In the genomic region with DNA sequence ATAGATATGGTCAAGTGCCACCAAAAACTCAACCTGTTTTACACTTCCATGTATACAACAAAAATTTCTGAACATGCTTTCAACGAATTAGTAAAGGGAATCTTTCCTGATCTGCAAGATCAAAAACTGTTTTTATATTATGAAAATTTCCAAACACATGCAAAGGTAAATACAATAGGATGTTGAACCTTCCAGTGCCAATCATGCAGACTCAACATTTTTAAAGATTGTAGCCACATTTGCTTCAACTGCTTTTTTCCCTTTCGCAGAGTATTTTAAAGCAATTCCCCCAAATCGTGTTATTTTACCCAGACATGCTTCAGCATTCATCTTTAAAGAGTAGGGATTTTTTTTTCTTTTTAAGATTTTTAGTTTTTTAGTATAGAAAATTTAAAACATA, we compare ENCODE assay signal across 37 cellular contexts.
"Had no signal": no experiment of that assay in that cellular context is flagged by ENCODE, and none has a peak within 500 bp of the region (broad histone marks: within the 10 kb centered on the region; RNA-seq: fewer than 3 reads in every experiment).

No MANE protein-coding gene starts in this region.

- H3K4me3 ChIP-seq: ascending aorta, cardiac muscle cell, colonic mucosa had no signal

- DNase-seq: activated B cell treated with CpG ODN at 0.5 μM for 24 hours; activated CD4-positive, alpha-beta memory T cell treated with anti-CD3 and anti-CD28 coated beads for 36 hours; activated CD4-positive, alpha-beta T cell treated with anti-CD3 and anti-CD28 coated beads for 4 hours; activated CD4-positive, alpha-beta T cell treated with anti-CD3 and anti-CD28 coated beads, Interleukin-2, amount 10 ng/mL, durations not matched to agents 24 days and 14 days; activated CD4-positive, alpha-beta T cell treated with anti-CD3 and anti-CD28 coated beads, Interleukin-2, amount 50 U/mL, for 1 hour; activated CD4-positive, alpha-beta T cell treated with anti-CD3 and anti-CD28 coated beads, Interleukin-2, amount 50 U/mL, for 4 hours; activated CD4-positive, CD25-positive, alpha-beta regulatory T cell treated with anti-CD3 and anti-CD28 coated beads, Interleukin-2, amount 50 U/mL, for 72 hours; activated CD8-positive, alpha-beta memory T cell treated with anti-CD3 and anti-CD28 coated beads, Interleukin-2, amount 50 U/mL, for 4 hours; activated CD8-positive, alpha-beta T cell treated with anti-CD3 and anti-CD28 coated beads for 36 hours; activated effector memory CD4-positive, alpha-beta T cell treated with anti-CD3 and anti-CD28 coated beads, Interleukin-2, amount 50 U/mL, for 16 hours; activated gamma-delta T cell treated with Interleukin-2 at 50 U/mL for 16 hours; activated naive CD4-positive, alpha-beta T cell; activated naive CD8-positive, alpha-beta T cell treated with anti-CD3 and anti-CD28 coated beads, Interleukin-2, amount 10 ng/mL, durations not matched to agents 7 days and 5 days; activated naive CD8-positive, alpha-beta T cell treated with anti-CD3 and anti-CD28 coated beads, Interleukin-2, amount 50 U/mL, for 24 hours; activated T-cell treated with anti-CD3 and anti-CD28 coated beads for 4 hours; activated T-cell treated with anti-CD3 and anti-CD28 coated beads, Interleukin-2, amount 50 U/mL, for 1 hour; activated T-cell treated with anti-CD3 and anti-CD28 coated beads, Interleukin-2, amount 50 U/mL, for 4 hours; activated T-cell treated with anti-CD3 and anti-CD28 coated beads, Interleukin-2, amount 50 U/mL, for 72 hours; amygdala; anterior cingulate cortex; caudate nucleus; cerebellar nuclear complex; colonic mucosa; T-helper 2 cell; T-helper 9 cell had no signal

- H3K4me1 ChIP-seq: colonic mucosa had no signal

- H3K27ac Mint-ChIP-seq: activated B cell treated with CpG ODN at 0.5 μM for 24 hours; activated CD4-positive, alpha-beta memory T cell treated with anti-CD3 and anti-CD28 coated beads for 36 hours; activated CD4-positive, alpha-beta T cell treated with anti-CD3 and anti-CD28 coated beads, Interleukin-2, amount 10 ng/mL, durations not matched to agents 24 days and 14 days; activated CD8-positive, alpha-beta T cell treated with anti-CD3 and anti-CD28 coated beads for 36 hours; activated naive CD4-positive, alpha-beta T cell treated with anti-CD3 and anti-CD28 coated beads, Interleukin-2, amount 50 U/mL, for 24 hours; activated naive CD8-positive, alpha-beta T cell; activated naive CD8-positive, alpha-beta T cell treated with anti-CD3 and anti-CD28 coated beads, Interleukin-2, amount 10 ng/mL, durations not matched to agents 7 days and 5 days; activated naive CD8-positive, alpha-beta T cell treated with anti-CD3 and anti-CD28 coated beads, Interleukin-2, amount 50 U/mL, for 24 hours; activated T-cell treated with anti-CD3 and anti-CD28 coated beads, Interleukin-2, amount 50 U/mL, for 72 hours; activated T-helper 1 cell treated with anti-CD3 and anti-CD28 coated beads, Interleukin-12 subunit alpha, Interleukin-12 subunit beta, Interleukin-2, Interleukin-4 antibody, amounts not matched to agents 30 ng/mL and 10 ng/mL and 1 ng/mL, durations not matched to agents 14 hours and 24 hours and 36 hours; activated T-helper 17 cell treated with anti-CD3 and anti-CD28 coated beads, Interleukin-2, amount 50 U/mL, for 72 hours; brain; T-helper 1 cell treated with Interleukin-12 subunit alpha and Interleukin-12 subunit beta and Interleukin-4 antibody, amounts not matched to agents 30 μg/mL and 1 μg/mL, for 36 hours; T-helper 2 cell treated with Interferon-gamma antibody and Interleukin-4, amounts not matched to agents 5 μg/mL and 100 μg/mL, for 36 hours had no signal

- H3K4me3 Mint-ChIP-seq: activated B cell treated with CpG ODN at 0.5 μM for 24 hours; activated CD4-positive, alpha-beta memory T cell treated with anti-CD3 and anti-CD28 coated beads for 36 hours; activated CD4-positive, alpha-beta T cell treated with anti-CD3 and anti-CD28 coated beads, Interleukin-2, amount 10 ng/mL, durations not matched to agents 24 days and 14 days; activated CD8-positive, alpha-beta T cell treated with anti-CD3 and anti-CD28 coated beads for 36 hours; activated naive CD4-positive, alpha-beta T cell treated with anti-CD3 and anti-CD28 coated beads, Interleukin-2, amount 50 U/mL, for 24 hours; activated naive CD8-positive, alpha-beta T cell; activated naive CD8-positive, alpha-beta T cell treated with anti-CD3 and anti-CD28 coated beads, Interleukin-2, amount 10 ng/mL, durations not matched to agents 7 days and 5 days; activated naive CD8-positive, alpha-beta T cell treated with anti-CD3 and anti-CD28 coated beads, Interleukin-2, amount 50 U/mL, for 24 hours; activated T-cell treated with anti-CD3 and anti-CD28 coated beads, Interleukin-2, amount 50 U/mL, for 4 hours; activated T-cell treated with anti-CD3 and anti-CD28 coated beads, Interleukin-2, amount 50 U/mL, for 72 hours; activated T-helper 1 cell treated with anti-CD3 and anti-CD28 coated beads, Interleukin-12 subunit alpha, Interleukin-12 subunit beta, Interleukin-2, Interleukin-4 antibody, amounts not matched to agents 30 ng/mL and 10 ng/mL and 1 ng/mL, durations not matched to agents 14 hours and 24 hours and 36 hours; activated T-helper 17 cell treated with anti-CD3 and anti-CD28 coated beads, Interleukin-2, amount 50 U/mL, for 72 hours; brain; central memory CD8-positive, alpha-beta T cell; T-helper 1 cell treated with Interleukin-12 subunit alpha and Interleukin-12 subunit beta and Interleukin-4 antibody, amounts not matched to agents 30 μg/mL and 1 μg/mL, for 36 hours; T-helper 2 cell treated with Interferon-gamma antibody and Interleukin-4, amounts not matched to agents 5 μg/mL and 100 μg/mL, for 36 hours had no signal

- H3K27ac ChIP-seq: ascending aorta, cardiac muscle cell, colonic mucosa, VCaP had no signal

- H3K36me3 Mint-ChIP-seq: activated CD4-positive, alpha-beta memory T cell treated with anti-CD3 and anti-CD28 coated beads for 36 hours had no signal

- FAIRE-seq: bronchial epithelial cell had no signal

- ATAC-seq: activated CD8-positive, alpha-beta T cell treated with anti-CD3 and anti-CD28 coated beads for 36 hours; activated naive CD8-positive, alpha-beta T cell treated with anti-CD3 and anti-CD28 coated beads, Interleukin-2, amount 50 U/mL, for 24 hours; activated T-cell treated with anti-CD3 and anti-CD28 coated beads, Interleukin-2, amount 50 U/mL, for 4 hours; activated T-cell treated with anti-CD3 and anti-CD28 coated beads, Interleukin-2, amount 50 U/mL, for 72 hours; activated T-helper 17 cell treated with anti-CD3 and anti-CD28 coated beads, Interleukin-2, amount 50 U/mL, for 72 hours had no signal

- H3K36me3 ChIP-seq: ascending aorta, cardiac muscle cell, colonic mucosa had no signal

- H3K27me3 Mint-ChIP-seq: activated B cell treated with CpG ODN at 0.5 μM for 24 hours; activated CD4-positive, alpha-beta memory T cell treated with anti-CD3 and anti-CD28 coated beads for 36 hours; activated CD4-positive, alpha-beta T cell treated with anti-CD3 and anti-CD28 coated beads, Interleukin-2, amount 10 ng/mL, durations not matched to agents 24 days and 14 days; activated CD8-positive, alpha-beta T cell treated with anti-CD3 and anti-CD28 coated beads for 36 hours; activated naive CD4-positive, alpha-beta T cell treated with anti-CD3 and anti-CD28 coated beads, Interleukin-2, amount 50 U/mL, for 24 hours; activated naive CD8-positive, alpha-beta T cell; activated naive CD8-positive, alpha-beta T cell treated with anti-CD3 and anti-CD28 coated beads, Interleukin-2, amount 10 ng/mL, durations not matched to agents 7 days and 5 days; activated naive CD8-positive, alpha-beta T cell treated with anti-CD3 and anti-CD28 coated beads, Interleukin-2, amount 50 U/mL, for 24 hours; activated T-helper 17 cell treated with anti-CD3 and anti-CD28 coated beads, Interleukin-2, amount 50 U/mL, for 72 hours; brain; central memory CD8-positive, alpha-beta T cell had no signal

- H3K27me3 ChIP-seq: ascending aorta, cardiac muscle cell, colonic mucosa had no signal

- H3K9me3 Mint-ChIP-seq: activated B cell treated with CpG ODN at 0.5 μM for 24 hours; activated CD4-positive, alpha-beta memory T cell treated with anti-CD3 and anti-CD28 coated beads for 36 hours; activated CD4-positive, alpha-beta T cell treated with anti-CD3 and anti-CD28 coated beads, Interleukin-2, amount 10 ng/mL, durations not matched to agents 24 days and 14 days; activated CD8-positive, alpha-beta T cell treated with anti-CD3 and anti-CD28 coated beads for 36 hours; activated naive CD4-positive, alpha-beta T cell treated with anti-CD3 and anti-CD28 coated beads, Interleukin-2, amount 50 U/mL, for 24 hours; activated naive CD8-positive, alpha-beta T cell treated with anti-CD3 and anti-CD28 coated beads, Interleukin-2, amount 10 ng/mL, durations not matched to agents 7 days and 5 days; activated naive CD8-positive, alpha-beta T cell treated with anti-CD3 and anti-CD28 coated beads, Interleukin-2, amount 50 U/mL, for 24 hours; activated T-cell treated with anti-CD3 and anti-CD28 coated beads, Interleukin-2, amount 50 U/mL, for 4 hours; activated T-cell treated with anti-CD3 and anti-CD28 coated beads, Interleukin-2, amount 50 U/mL, for 72 hours; activated T-helper 1 cell treated with anti-CD3 and anti-CD28 coated beads, Interleukin-12 subunit alpha, Interleukin-12 subunit beta, Interleukin-2, Interleukin-4 antibody, amounts not matched to agents 30 ng/mL and 10 ng/mL and 1 ng/mL, durations not matched to agents 14 hours and 24 hours and 36 hours; activated T-helper 17 cell treated with anti-CD3 and anti-CD28 coated beads, Interleukin-2, amount 50 U/mL, for 72 hours; central memory CD8-positive, alpha-beta T cell; T-helper 1 cell treated with Interleukin-12 subunit alpha and Interleukin-12 subunit beta and Interleukin-4 antibody, amounts not matched to agents 30 μg/mL and 1 μg/mL, for 36 hours; T-helper 2 cell treated with Interferon-gamma antibody and Interleukin-4, amounts not matched to agents 5 μg/mL and 100 μg/mL, for 36 hours had no signal

- H3K9me3 ChIP-seq: ascending aorta, colonic mucosa had no signal
